ENCODE assay signal across 18 cellular contexts in genomic region chr10:109203616-109204375, GRCh38.
DNase-seq lines count a peak whose midpoint lies in the region; ATAC-seq and TF ChIP-seq lines count a peak whose summit lies in the region.
"Had no signal": no experiment of that assay in that cellular context is flagged by ENCODE, and none has a peak within 500 bp of the region (broad histone marks: within the 10 kb centered on the region; RNA-seq: fewer than 3 reads in every experiment).

No MANE protein-coding gene starts in this region.

- no peak for TF ChIP-seq CTCF in nephron progenitor cell (IDR thresholded peaks at IDR 0.05)

- H3K27me3 Mint-ChIP-seq in nephron progenitor cell (ENCODE audit: low read depth, poor library complexity) = peaks cover 3% of the 10 kb centered on the region
- H3K27me3 Mint-ChIP-seq: CD4-positive, alpha-beta memory T cell had no signal

- H3K4me1 Mint-ChIP-seq in nephron progenitor cell = peaks cover 4% of the 10 kb centered on the region
- H3K4me1 Mint-ChIP-seq: CD4-positive, alpha-beta memory T cell had no signal

- H3K4me3 ChIP-seq in adipocyte (ENCODE audit: low read length) = no peak overlapping the region
- H3K4me3 ChIP-seq: SJCRH30 had no signal

- H3K9me3 ChIP-seq in adipocyte (ENCODE audit: control insufficient read depth, low read length) = no peaks in the 10 kb centered on the region
- H3K9me3 ChIP-seq: BE2C, SJCRH30 had no signal

- peak; percentile 16 for DNase-seq in GM03348 (ENCODE audit: low spot score)
- peak; percentile 38 for DNase-seq in adipocyte (ENCODE audit: low read depth)
- peak; percentile 16 for DNase-seq in fibroblast of the conjunctiva (ENCODE audit: low read depth)
- no peak for DNase-seq in nephron progenitor cell
- no peak for DNase-seq in NCI-H526 treated with DMSO at 0.1 percent for 48 hours (lab: John Stamatoyannopoulos, UW)
- no peak for DNase-seq in NCI-H510A treated with DMSO at 0.1 percent for 48 hours (lab: John Stamatoyannopoulos, UW)
- no peak for DNase-seq in DMS53 treated with DMSO at 0.1 percent for 48 hours (lab: John Stamatoyannopoulos, UW; ENCODE audit: unreplicated experiment)
- DNase-seq: BE2C; CD4-positive, alpha-beta memory T cell; H7; MM.1S; NCI-H1105 treated with DMSO at 0.1 percent for 48 hours; NCI-H1930; NCI-H2171; OCI-M1; SJCRH30 had no signal

- no peaks in the 10 kb centered on the region for H3K36me3 ChIP-seq in adipocyte (ENCODE audit: control insufficient read depth, insufficient read depth, low read length, severe bottlenecking)
- H3K36me3 ChIP-seq: BE2C, SJCRH30 had no signal

- H3K4me1 ChIP-seq in adipocyte (ENCODE audit: control insufficient read depth, insufficient read depth, low read length) = peaks cover 10% of the 10 kb centered on the region
- H3K4me1 ChIP-seq: BE2C had no signal

- H3K4me3 Mint-ChIP-seq in nephron progenitor cell = no peak overlapping the region
- H3K4me3 Mint-ChIP-seq: CD4-positive, alpha-beta memory T cell had no signal

- H3K27ac Mint-ChIP-seq in nephron progenitor cell = peak overlapping the region; percentile 14
- H3K27ac Mint-ChIP-seq: CD4-positive, alpha-beta memory T cell had no signal

- no peaks in the 10 kb centered on the region for H3K9me3 Mint-ChIP-seq in nephron progenitor cell

- no peak overlapping the region for H3K9ac ChIP-seq in adipocyte (ENCODE audit: low read length)
- H3K9ac ChIP-seq: KMS-11 had no signal

- ATAC-seq in HG02610 (IDR thresholded peaks at IDR 0.05; ENCODE audit: unreplicated experiment) = no peak

- no peaks in the 10 kb centered on the region for H3K27me3 ChIP-seq in adipocyte (replicated peaks; ENCODE audit: control insufficient read depth, insufficient read depth, low read length)
- H3K27me3 ChIP-seq: BE2C, SJCRH30 had no signal

- no peaks in the 10 kb centered on the region for H3K36me3 Mint-ChIP-seq in nephron progenitor cell (ENCODE audit: low read depth)
- H3K36me3 Mint-ChIP-seq: CD4-positive, alpha-beta memory T cell had no signal

Comparison
In these comparisons a context has a peak if more than half of its experiments do, and no peak if none do; other contexts are left out.
1. DNase-seq: peak in GM03348 (single experiment), adipocyte (single experiment) and fibroblast of the conjunctiva (single experiment); none in nephron progenitor cell (single experiment), NCI-H526 treated with DMSO at 0.1 percent for 48 hours (single experiment), NCI-H510A treated with DMSO at 0.1 percent for 48 hours (single experiment) and DMS53 treated with DMSO at 0.1 percent for 48 hours (single experiment).